2 cellular contexts compared by ENCODE assay signal in the genomic region with DNA sequence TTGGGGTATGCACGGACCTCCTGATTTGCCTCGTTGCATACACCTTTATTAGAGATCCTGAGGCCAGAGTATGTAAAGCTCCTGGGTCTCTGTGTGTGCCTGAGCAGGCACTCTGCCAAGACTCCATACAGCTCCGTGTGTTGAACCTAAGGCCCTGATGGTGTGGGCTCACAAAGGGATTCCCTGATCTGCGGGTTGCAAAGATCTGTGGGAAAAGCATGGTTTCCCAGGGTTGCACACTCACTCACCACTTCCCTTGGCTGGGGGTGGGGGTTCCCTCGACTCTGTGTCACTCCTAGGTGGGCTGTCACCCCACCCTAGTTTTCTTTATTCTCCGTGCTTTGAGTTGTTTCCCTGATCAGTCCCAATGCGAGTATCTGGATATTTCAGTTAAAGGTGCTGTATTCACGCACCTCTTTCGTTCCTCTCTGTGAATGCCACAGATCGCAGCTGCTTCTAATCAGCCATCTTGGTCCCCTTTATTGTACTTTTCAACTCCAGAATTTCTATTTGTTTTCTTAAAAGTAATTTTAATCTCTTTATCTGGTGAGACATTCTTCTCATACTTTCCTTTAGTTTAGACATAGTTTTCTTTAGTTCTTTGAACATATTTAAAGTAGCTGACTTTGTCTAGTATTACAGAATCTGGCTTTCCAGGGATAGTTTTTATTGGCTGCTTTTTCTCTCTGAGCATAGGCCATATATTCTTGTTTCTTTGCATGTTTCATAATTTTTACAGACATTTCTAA.
TF ChIP-seq lines count a peak whose summit lies in the region.

No MANE protein-coding gene starts in this region.

TF ChIP-seq in SK-N-SH, 30 proteins besides CTCF, POLR2A, EP300 and RAD21 (continued from another document):
- TF ChIP-seq, protein P1, sequence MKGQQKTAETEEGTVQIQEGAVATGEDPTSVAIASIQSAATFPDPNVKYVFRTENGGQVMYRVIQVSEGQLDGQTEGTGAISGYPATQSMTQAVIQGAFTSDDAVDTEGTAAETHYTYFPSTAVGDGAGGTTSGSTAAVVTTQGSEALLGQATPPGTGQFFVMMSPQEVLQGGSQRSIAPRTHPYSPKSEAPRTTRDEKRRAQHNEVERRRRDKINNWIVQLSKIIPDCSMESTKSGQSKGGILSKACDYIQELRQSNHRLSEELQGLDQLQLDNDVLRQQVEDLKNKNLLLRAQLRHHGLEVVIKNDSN (IDR thresholded peaks at IDR 0.05; ENCODE audit: borderline replicate concordance, low read depth), result no peak
- TF ChIP-seq FOXM1 (IDR thresholded peaks at IDR 0.05; ENCODE audit: low read depth) (no peak), RXRA (IDR thresholded peaks at IDR 0.05; ENCODE audit: borderline replicate concordance, low read depth) (no peak), NRF1 (IDR thresholded peaks at IDR 0.05; ENCODE audit: low read depth, low read length) (no peak), SIN3A (IDR thresholded peaks at IDR 0.05; ENCODE audit: borderline replicate concordance, low read depth, low read length) (no peak), POLR2AphosphoS5 (IDR thresholded peaks at IDR 0.05; ENCODE audit: low read depth, low read length) (no peak), FOXJ3 (CRISPR knock-in tag; IDR thresholded peaks at IDR 0.05) (no peak)

TF ChIP-seq in SK-N-SH treated with all-trans-retinoic acid at 6 μM for 48 hours, 23 proteins besides CTCF, POLR2A, EP300 and RAD21 (continued from another document):
- TF ChIP-seq, protein P2, sequence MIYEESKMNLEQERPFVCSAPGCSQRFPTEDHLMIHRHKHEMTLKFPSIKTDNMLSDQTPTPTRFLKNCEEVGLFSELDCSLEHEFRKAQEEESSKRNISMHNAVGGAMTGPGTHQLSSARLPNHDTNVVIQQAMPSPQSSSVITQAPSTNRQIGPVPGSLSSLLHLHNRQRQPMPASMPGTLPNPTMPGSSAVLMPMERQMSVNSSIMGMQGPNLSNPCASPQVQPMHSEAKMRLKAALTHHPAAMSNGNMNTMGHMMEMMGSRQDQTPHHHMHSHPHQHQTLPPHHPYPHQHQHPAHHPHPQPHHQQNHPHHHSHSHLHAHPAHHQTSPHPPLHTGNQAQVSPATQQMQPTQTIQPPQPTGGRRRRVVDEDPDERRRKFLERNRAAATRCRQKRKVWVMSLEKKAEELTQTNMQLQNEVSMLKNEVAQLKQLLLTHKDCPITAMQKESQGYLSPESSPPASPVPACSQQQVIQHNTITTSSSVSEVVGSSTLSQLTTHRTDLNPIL (CRISPR knock-in tag; IDR thresholded peaks at IDR 0.05; ENCODE audit: low read depth), result no peak
- TF ChIP-seq, protein P3, sequence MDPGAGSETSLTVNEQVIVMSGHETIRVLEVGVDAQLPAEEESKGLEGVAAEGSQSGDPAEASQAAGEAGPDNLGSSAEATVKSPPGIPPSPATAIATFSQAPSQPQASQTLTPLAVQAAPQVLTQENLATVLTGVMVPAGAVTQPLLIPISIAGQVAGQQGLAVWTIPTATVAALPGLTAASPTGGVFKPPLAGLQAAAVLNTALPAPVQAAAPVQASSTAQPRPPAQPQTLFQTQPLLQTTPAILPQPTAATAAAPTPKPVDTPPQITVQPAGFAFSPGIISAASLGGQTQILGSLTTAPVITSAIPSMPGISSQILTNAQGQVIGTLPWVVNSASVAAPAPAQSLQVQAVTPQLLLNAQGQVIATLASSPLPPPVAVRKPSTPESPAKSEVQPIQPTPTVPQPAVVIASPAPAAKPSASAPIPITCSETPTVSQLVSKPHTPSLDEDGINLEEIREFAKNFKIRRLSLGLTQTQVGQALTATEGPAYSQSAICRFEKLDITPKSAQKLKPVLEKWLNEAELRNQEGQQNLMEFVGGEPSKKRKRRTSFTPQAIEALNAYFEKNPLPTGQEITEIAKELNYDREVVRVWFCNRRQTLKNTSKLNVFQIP (CRISPR knock-in tag; IDR thresholded peaks at IDR 0.05; ENCODE audit: borderline replicate concordance, low read depth), result no peak
- TF ChIP-seq, protein P4, sequence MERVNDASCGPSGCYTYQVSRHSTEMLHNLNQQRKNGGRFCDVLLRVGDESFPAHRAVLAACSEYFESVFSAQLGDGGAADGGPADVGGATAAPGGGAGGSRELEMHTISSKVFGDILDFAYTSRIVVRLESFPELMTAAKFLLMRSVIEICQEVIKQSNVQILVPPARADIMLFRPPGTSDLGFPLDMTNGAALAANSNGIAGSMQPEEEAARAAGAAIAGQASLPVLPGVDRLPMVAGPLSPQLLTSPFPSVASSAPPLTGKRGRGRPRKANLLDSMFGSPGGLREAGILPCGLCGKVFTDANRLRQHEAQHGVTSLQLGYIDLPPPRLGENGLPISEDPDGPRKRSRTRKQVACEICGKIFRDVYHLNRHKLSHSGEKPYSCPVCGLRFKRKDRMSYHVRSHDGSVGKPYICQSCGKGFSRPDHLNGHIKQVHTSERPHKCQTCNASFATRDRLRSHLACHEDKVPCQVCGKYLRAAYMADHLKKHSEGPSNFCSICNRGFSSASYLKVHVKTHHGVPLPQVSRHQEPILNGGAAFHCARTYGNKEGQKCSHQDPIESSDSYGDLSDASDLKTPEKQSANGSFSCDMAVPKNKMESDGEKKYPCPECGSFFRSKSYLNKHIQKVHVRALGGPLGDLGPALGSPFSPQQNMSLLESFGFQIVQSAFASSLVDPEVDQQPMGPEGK (CRISPR knock-in tag; IDR thresholded peaks at IDR 0.05; ENCODE audit: borderline replicate concordance), result no peak
- no peak for TF ChIP-seq PPARA (CRISPR knock-in tag; IDR thresholded peaks at IDR 0.05; ENCODE audit: borderline replicate concordance)
- TF ChIP-seq, protein P5, sequence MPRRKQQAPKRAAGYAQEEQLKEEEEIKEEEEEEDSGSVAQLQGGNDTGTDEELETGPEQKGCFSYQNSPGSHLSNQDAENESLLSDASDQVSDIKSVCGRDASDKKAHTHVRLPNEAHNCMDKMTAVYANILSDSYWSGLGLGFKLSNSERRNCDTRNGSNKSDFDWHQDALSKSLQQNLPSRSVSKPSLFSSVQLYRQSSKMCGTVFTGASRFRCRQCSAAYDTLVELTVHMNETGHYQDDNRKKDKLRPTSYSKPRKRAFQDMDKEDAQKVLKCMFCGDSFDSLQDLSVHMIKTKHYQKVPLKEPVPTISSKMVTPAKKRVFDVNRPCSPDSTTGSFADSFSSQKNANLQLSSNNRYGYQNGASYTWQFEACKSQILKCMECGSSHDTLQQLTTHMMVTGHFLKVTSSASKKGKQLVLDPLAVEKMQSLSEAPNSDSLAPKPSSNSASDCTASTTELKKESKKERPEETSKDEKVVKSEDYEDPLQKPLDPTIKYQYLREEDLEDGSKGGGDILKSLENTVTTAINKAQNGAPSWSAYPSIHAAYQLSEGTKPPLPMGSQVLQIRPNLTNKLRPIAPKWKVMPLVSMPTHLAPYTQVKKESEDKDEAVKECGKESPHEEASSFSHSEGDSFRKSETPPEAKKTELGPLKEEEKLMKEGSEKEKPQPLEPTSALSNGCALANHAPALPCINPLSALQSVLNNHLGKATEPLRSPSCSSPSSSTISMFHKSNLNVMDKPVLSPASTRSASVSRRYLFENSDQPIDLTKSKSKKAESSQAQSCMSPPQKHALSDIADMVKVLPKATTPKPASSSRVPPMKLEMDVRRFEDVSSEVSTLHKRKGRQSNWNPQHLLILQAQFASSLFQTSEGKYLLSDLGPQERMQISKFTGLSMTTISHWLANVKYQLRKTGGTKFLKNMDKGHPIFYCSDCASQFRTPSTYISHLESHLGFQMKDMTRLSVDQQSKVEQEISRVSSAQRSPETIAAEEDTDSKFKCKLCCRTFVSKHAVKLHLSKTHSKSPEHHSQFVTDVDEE (CRISPR knock-in tag; IDR thresholded peaks at IDR 0.05), result no peak
- TF ChIP-seq OSR1 (CRISPR knock-in tag; IDR thresholded peaks at IDR 0.05), result no peak
- no peak for TF ChIP-seq ZNF70 (CRISPR knock-in tag; IDR thresholded peaks at IDR 0.05)
- TF ChIP-seq BACH2 (CRISPR knock-in tag; IDR thresholded peaks at IDR 0.05; ENCODE audit: borderline replicate concordance), result no peak
